Comparison of ENCODE assay signal across 1 cellular context in the genomic region with DNA sequence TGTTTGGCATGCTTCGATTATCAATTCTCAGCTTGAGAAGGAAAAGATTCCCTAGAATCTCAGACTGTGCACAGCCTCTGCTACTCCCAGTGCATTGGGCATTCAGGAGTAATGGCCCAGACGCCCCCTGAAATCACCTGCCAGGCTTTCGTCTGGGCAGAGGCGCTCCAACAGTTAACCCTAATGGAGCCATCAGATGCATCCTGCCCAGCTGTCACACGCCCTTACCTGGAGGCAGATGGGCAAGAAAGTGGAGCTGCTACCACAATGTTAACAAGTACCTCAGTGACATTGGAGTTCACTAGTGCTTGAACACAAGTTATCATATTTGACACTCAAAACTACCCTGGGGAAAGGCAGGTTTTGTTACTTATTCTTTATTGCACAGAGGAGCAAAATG.
TF ChIP-seq lines count a peak whose summit lies in the region.

No MANE protein-coding gene starts in this region.

TF ChIP-seq in GM12878, 131 proteins besides CTCF, POLR2A, EP300 and RAD21 (continued from another document):
- TF ChIP-seq RUNX3 (IDR thresholded peaks at IDR 0.05; ENCODE audit: low read length) = no peak
